Comparison of ENCODE assay signal across 17 cellular contexts in genomic region chr12:116263844-116264243, GRCh38. TPM values are rescaled to one million over a fixed set of nuclear protein-coding genes. Genes with fewer than 3 reads are reported as not detected.
A peak's percentile ranks its signal among the peaks of the same experiment; 100 is the strongest.
DNase-seq lines count a peak whose midpoint lies in the region; TF ChIP-seq lines count a peak whose summit lies in the region.
"Had no signal": no experiment of that assay in that cellular context is flagged by ENCODE, and none has a peak within 500 bp of the region (broad histone marks: within the 10 kb centered on the region; RNA-seq: fewer than 3 reads in every experiment).

No MANE protein-coding gene starts in this region.

- H3K27ac ChIP-seq in mammary epithelial cell (ENCODE audit: insufficient read depth, low read depth, low read length) (no peak overlapping the region), coronary artery (no peak overlapping the region), sigmoid colon (peak overlapping the region in 3 of 4 donors; percentile 1 to 24 (median 21))
- H3K27ac ChIP-seq: HL-60, parathyroid adenoma had no signal

- 14% methylated on average over 2 of the region's 2 CpGs for WGBS in mammary epithelial cell (ENCODE audit: low coverage, missing lambda C conversion rate)
- 58 to 61% methylated on average over 2 of the region's 2 CpGs for WGBS in sigmoid colon, 2 donors

- POLR2A ChIA-PET in MCF 10A (lab: Yijun Ruan, JAX), result interaction anchor here (1.5 to 3.1 kb wide), 3 partner anchors 8 to 12 kb away, joined by 4 to 10 read pairs (median 7); no protein-coding TSS in a partner anchor

- no peaks in the 10 kb centered on the region for H3K9me3 Mint-ChIP-seq in MCF 10A (ENCODE audit: unreplicated experiment)
- H3K9me3 Mint-ChIP-seq: HFFc6 had no signal

- peaks cover 6% of the 10 kb centered on the region for H3K4me1 Mint-ChIP-seq in MCF 10A (ENCODE audit: insufficient read depth, unreplicated experiment)

- H3K27me3 ChIP-seq in mammary epithelial cell (ENCODE audit: insufficient read depth, low read length) (no peaks in the 10 kb centered on the region), sigmoid colon (no peaks in the 10 kb centered on the region)
- H3K27me3 ChIP-seq: spleen had no signal

- peaks cover 97% of the 10 kb centered on the region for H3K79me2 ChIP-seq in mammary epithelial cell (ENCODE audit: insufficient read depth, low read length)

- intact Hi-C loops in mammary epithelial cell (cut with micrococcal nuclease) (no loop called here), MCF 10A (cut with micrococcal nuclease) (no loop called here), sigmoid colon (cut with DNase I) (no loop called here)

- H3K9me3 ChIP-seq in mammary epithelial cell (replicated peaks; ENCODE audit: insufficient read depth, low read length) (no peaks in the 10 kb centered on the region), sigmoid colon (no peaks in the 10 kb centered on the region)
- H3K9me3 ChIP-seq: spleen had no signal

- H3K4me3 ChIP-seq in mammary epithelial cell (replicated peaks in 1 of 3; ENCODE audit: insufficient read depth in 1 of 3, low read depth in 2 of 3, low read length in 3 of 3) (no peak overlapping the region), coronary artery (peak overlapping the region; percentile 20), sigmoid colon (no peak overlapping the region)
- H3K4me3 ChIP-seq: spleen had no signal

- H3K27me3 Mint-ChIP-seq in MCF 10A (ENCODE audit: insufficient read depth, unreplicated experiment), result no peaks in the 10 kb centered on the region
- H3K27me3 Mint-ChIP-seq: activated CD4-positive, alpha-beta T cell treated with anti-CD3 and anti-CD28 coated beads for 36 hours; activated naive CD8-positive, alpha-beta T cell treated with anti-CD3 and anti-CD28 coated beads for 36 hours had no signal

- no peak overlapping the region for H3K4me3 Mint-ChIP-seq in MCF 10A (ENCODE audit: unreplicated experiment)
- H3K4me3 Mint-ChIP-seq: activated CD4-positive, alpha-beta T cell treated with anti-CD3 and anti-CD28 coated beads for 36 hours; activated naive CD8-positive, alpha-beta T cell treated with anti-CD3 and anti-CD28 coated beads for 36 hours; HFFc6 had no signal

- H3K36me3 ChIP-seq in mammary epithelial cell (ENCODE audit: insufficient read depth, low read length) (no peaks in the 10 kb centered on the region), sigmoid colon (no peaks in the 10 kb centered on the region)
- H3K36me3 ChIP-seq: spleen had no signal

- TF ChIP-seq CTCF in mammary epithelial cell (conservative IDR thresholded peaks at IDR 0.05 in 1 of 2, IDR thresholded peaks at IDR 0.05 in 1 of 2; ENCODE audit: extremely low read depth in 1 of 2, insufficient read depth in 1 of 2, low read depth in 1 of 2, low read length in 2 of 2), result no peak
- TF ChIP-seq CTCF in MCF 10A (IDR thresholded peaks at IDR 0.05; ENCODE audit: unreplicated experiment), result no peak
- TF ChIP-seq CTCF in coronary artery (IDR thresholded peaks at IDR 0.05), result no peak
- no peak for TF ChIP-seq CTCF in sigmoid colon (IDR thresholded peaks at IDR 0.05)

- H2AFZ ChIP-seq in mammary epithelial cell (ENCODE audit: low read depth, low read length), result no peak overlapping the region
- H2AFZ ChIP-seq: parathyroid adenoma had no signal

- dilution Hi-C loops in mammary epithelial cell (cut with HindIII; ENCODE audit: low sequenced_read_pairs), result no loop called here

- H3K27ac Mint-ChIP-seq in MCF 10A (ENCODE audit: low read depth, unreplicated experiment), result no peak overlapping the region
- H3K27ac Mint-ChIP-seq: activated naive CD8-positive, alpha-beta T cell treated with anti-CD3 and anti-CD28 coated beads for 36 hours had no signal

- no peak overlapping the region for H3K9ac ChIP-seq in mammary epithelial cell (ENCODE audit: insufficient read depth, low read length)
- H3K9ac ChIP-seq: parathyroid adenoma had no signal

- in situ Hi-C loops in mammary epithelial cell (cut with MboI; ENCODE audit: low sequenced_read_pairs in 2 of 2), result no loop called here

- CTCF ChIA-PET in mammary epithelial cell (lab: Charles Lee; ENCODE audit: low non-redundant PET), result interaction anchor here (0.5 kb wide), 2 partner anchors 12 to 142 kb away, joined by 5 read pairs; no protein-coding TSS in a partner anchor
- CTCF ChIA-PET in MCF 10A (lab: Yijun Ruan, JAX), result interaction anchor here (0.8 to 1.5 kb wide), 3 partner anchors 12 to 28 kb away, joined by 3 to 7 read pairs (median 4); no protein-coding TSS in a partner anchor

- DNase-seq in mammary epithelial cell (no peak), MCF 10A (ENCODE audit: unreplicated experiment) (no peak), NCI-H69 (lab: John Stamatoyannopoulos, UW) (peak; percentile 71), coronary artery (ENCODE audit: low spot score) (no peak), sigmoid colon (no peak), UCSD-AML1 (lab: John Stamatoyannopoulos, UW; ENCODE audit: unreplicated experiment) (no peak)
- no peak for DNase-seq in stimulated activated CD4-positive, alpha-beta T cell treated with anti-CD3 and anti-CD28 coated beads, Interleukin-4, amount 100 ng/mL, for 1 hour
- DNase-seq in stimulated activated CD4-positive, alpha-beta T cell treated with anti-CD3 and anti-CD28 coated beads, Interleukin-4, amount 100 ng/mL, for 4 hours, result no peak
- DNase-seq: activated CD4-positive, alpha-beta T cell treated with anti-CD3 and anti-CD28 coated beads for 36 hours; activated naive CD8-positive, alpha-beta T cell treated with anti-CD3 and anti-CD28 coated beads for 36 hours; activated T-cell treated with anti-CD3 and anti-CD28 coated beads for 4 hours; caudate nucleus; HFFc6; PC-3; spleen had no signal

- no peaks in the 10 kb centered on the region for H3K36me3 Mint-ChIP-seq in MCF 10A (ENCODE audit: insufficient read depth, unreplicated experiment)

- H4K20me1 ChIP-seq in mammary epithelial cell (ENCODE audit: insufficient read depth, low read length), result peaks cover 13% of the 10 kb centered on the region

- H3K4me2 ChIP-seq in mammary epithelial cell (ENCODE audit: insufficient read depth, low read depth, low read length), result peak overlapping the region; percentile 46

- TF ChIP-seq POLR2A in sigmoid colon (IDR thresholded peaks at IDR 0.05), result no peak

- BruUV-seq in mammary epithelial cell (replicated peaks; lab: Mats Ljungman, UMichigan), result no TSS peak
- no TSS peak for BruUV-seq in MCF 10A (replicated peaks; lab: Mats Ljungman, UMichigan)

- TF ChIP-seq EP300 in sigmoid colon (IDR thresholded peaks at IDR 0.05), result no peak

- H3K4me1 ChIP-seq in mammary epithelial cell (ENCODE audit: insufficient read depth, low read length) (peaks cover 32% of the 10 kb centered on the region), sigmoid colon (peaks cover 0 to 97% (median 89%) of the 10 kb centered on the region in 4 donors)

RNA-seq across cellular contexts. Expression of gene MED13L, which starts 13.6 kb away (rescaled TPM):
- 100 to 1,000 TPM in 1 of 2 donors, 10 to 100 TPM in 1; 85.6 to 140 TPM for total RNA-seq in mammary epithelial cell
- 20.5 TPM for polyA plus RNA-seq in mammary epithelial cell
- 61.0 TPM for polyA minus RNA-seq in mammary epithelial cell
- 74.9 and 91.6 TPM in 2 replicates for total RNA-seq in MCF 10A (2022)
- 100 to 1,000 TPM; 151 to 246 (median 213) TPM for total RNA-seq in sigmoid colon
- 10 to 100 TPM; 12.5 to 26.3 (median 12.6) TPM for polyA plus RNA-seq in sigmoid colon

Comparison
In these comparisons a context has a peak if more than half of its experiments do, and no peak if none do; other contexts are left out.
1. H3K27ac ChIP-seq: peak in sigmoid colon (3 of 4); none in mammary epithelial cell (single experiment) and coronary artery (0 of 2).